In genomic region chr10:69843923-69844322, GRCh38 we compare ENCODE assay signal across 25 cellular contexts. TPM values are rescaled to one million over a fixed set of nuclear protein-coding genes. Genes with fewer than 3 reads are reported as not detected.
"Had no signal": no experiment of that assay in that cellular context is flagged by ENCODE, and none has a peak within 500 bp of the region (broad histone marks: within the 10 kb centered on the region; RNA-seq: fewer than 3 reads in every experiment).

No MANE protein-coding gene starts in this region.

- ATAC-seq: pancreas, upper lobe of right lung had no signal

- H3K4me1 ChIP-seq: pancreas had no signal

- H3K9me3 ChIP-seq: adrenal gland, pancreas, prostate gland, spleen, suprapubic skin, tibial artery, upper lobe of right lung had no signal

- H3K36me3 ChIP-seq: adrenal gland, pancreas, prostate gland, spleen, suprapubic skin, tibial artery, upper lobe of right lung had no signal

- H3K27ac ChIP-seq: adrenal gland, coronary artery, dorsolateral prefrontal cortex, pancreas, prostate gland, spleen, suprapubic skin, tibial artery, upper lobe of right lung had no signal

- FAIRE-seq: pancreas had no signal

- H3K4me3 ChIP-seq: adrenal gland, coronary artery, dorsolateral prefrontal cortex, pancreas, prostate gland, spleen, suprapubic skin, tibial artery, upper lobe of right lung had no signal

- DNase-seq: activated CD4-positive, alpha-beta T cell treated with anti-CD3 and anti-CD28 coated beads for 4 hours; activated CD4-positive, alpha-beta T cell treated with anti-CD3 and anti-CD28 coated beads, Interleukin-2, amount 50 U/mL, for 48 hours; activated CD8-positive, alpha-beta memory T cell treated with anti-CD3 and anti-CD28 coated beads for 24 hours; activated effector memory CD4-positive, alpha-beta T cell treated with anti-CD3 and anti-CD28 coated beads, Interleukin-2, amount 50 U/mL, for 16 hours; activated naive CD4-positive, alpha-beta T cell treated with anti-CD3 and anti-CD28 coated beads for 36 hours; activated naive CD8-positive, alpha-beta T cell treated with anti-CD3 and anti-CD28 coated beads for 36 hours; adrenal gland; aorta; dorsolateral prefrontal cortex; effector memory CD4-positive, alpha-beta T cell; head of caudate nucleus; mammary epithelial cell; naive B cell; nucleus accumbens; pancreas; retina; spleen; stimulated activated naive CD4-positive, alpha-beta T cell; tibial artery; upper lobe of right lung had no signal

- H3K27me3 ChIP-seq: adrenal gland, pancreas, tibial artery, upper lobe of right lung had no signal

RNA-seq across cellular contexts. Expression of gene COL13A1, which starts 42.2 kb away (rescaled TPM):
- total RNA-seq: activated naive CD4-positive, alpha-beta T cell treated with anti-CD3 and anti-CD28 coated beads for 36 hours; activated naive CD8-positive, alpha-beta T cell treated with anti-CD3 and anti-CD28 coated beads for 36 hours; activated T-helper 1 cell treated with anti-CD3 and anti-CD28 coated beads, Interleukin-12 subunit alpha, Interleukin-12 subunit beta, Interleukin-2, Interleukin-4 antibody, amounts not matched to agents 30 ng/mL and 10 ng/mL and 1 ng/mL, durations not matched to agents 14 hours and 24 hours and 36 hours; T-helper 1 cell treated with Interleukin-12 subunit alpha and Interleukin-12 subunit beta and Interleukin-4 antibody, amounts not matched to agents 30 ng/mL and 1 ng/mL, for 36 hours had no signal
